Comparison of ENCODE assay signal across 8 cellular contexts in genomic region chr5:10355071-10355889, GRCh38. TPM values are rescaled to one million over a fixed set of nuclear protein-coding genes. Genes with fewer than 3 reads are reported as not detected.
DNase-seq lines count a peak whose midpoint lies in the region; ATAC-seq, FAIRE-seq and TF ChIP-seq lines count a peak whose summit lies in the region.

No MANE protein-coding gene starts in this region.

- H3K23ac ChIP-seq in mesenchymal stem cell (ENCODE audit: low read length in 2 of 2) = no peak overlapping the region

- H3K4me3 Mint-ChIP-seq in brain = peak overlapping the region; percentile 95 to 100 (median 99)

- H3K4me1 ChIP-seq in BE2C (no peaks in the 10 kb centered on the region), mesenchymal stem cell (ENCODE audit: control insufficient read depth, insufficient read depth, low read depth, low read length) (peaks cover 7% of the 10 kb centered on the region)

- ATAC-seq in GM18858 (IDR thresholded peaks at IDR 0.05; ENCODE audit: unreplicated experiment) (peak; percentile 19), HG02884 (IDR thresholded peaks at IDR 0.05; ENCODE audit: unreplicated experiment) (no peak)

- no peak overlapping the region for H2BK5ac ChIP-seq in mesenchymal stem cell (ENCODE audit: low read depth, low read length, poor library complexity, severe bottlenecking)

- no peak overlapping the region for H2BK12ac ChIP-seq in mesenchymal stem cell (ENCODE audit: low read length in 2 of 2)

- no peak overlapping the region for H2BK120ac ChIP-seq in mesenchymal stem cell (ENCODE audit: low read depth, low read length)

- DNase-seq in BE2C = no peak
- peak; percentile 64 for DNase-seq in NCI-H526 treated with DMSO at 0.1 percent for 48 hours (lab: John Stamatoyannopoulos, UW)
- DNase-seq in mesenchymal stem cell = peak; percentile 50
- no peak for DNase-seq in GM20000 (ENCODE audit: low spot score)
- DNase-seq in D721Med (ENCODE audit: insufficient read length, low spot score) = no peak

- H3K27me3 Mint-ChIP-seq in brain = peaks cover 11% of the 10 kb centered on the region

- H3K4me1 Mint-ChIP-seq in brain = peaks cover 65% of the 10 kb centered on the region

- no peak for FAIRE-seq in D721Med (lab: Jason Lieb, UNC)

- H2BK15ac ChIP-seq in mesenchymal stem cell (ENCODE audit: low read depth, poor library complexity, severe bottlenecking) = no peak overlapping the region

- no peak overlapping the region for H3K4ac ChIP-seq in mesenchymal stem cell (ENCODE audit: low read depth in 1 of 2, low read length in 2 of 2)

- H2AFZ ChIP-seq in mesenchymal stem cell (ENCODE audit: low read depth, low read length) = no peak overlapping the region

- peak overlapping the region; percentile 78 for H3K4me2 ChIP-seq in mesenchymal stem cell (ENCODE audit: low read length, poor library complexity, severe bottlenecking)

- H3K36me3 ChIP-seq in BE2C (peaks cover 2% of the 10 kb centered on the region; the same call in 1 of the 2 replicates), mesenchymal stem cell (ENCODE audit: control insufficient read depth in 1 of 2, insufficient read depth in 2 of 2, low read depth in 1 of 2, low read length in 2 of 2) (no peaks in the 10 kb centered on the region)

- no peak overlapping the region for H4K91ac ChIP-seq in mesenchymal stem cell (ENCODE audit: low read length)

- peaks cover 0 to 4% (median 0%) of the 10 kb centered on the region in 5 experiments for H3K9me3 Mint-ChIP-seq in brain

- H3K9me3 ChIP-seq in BE2C = no peaks in the 10 kb centered on the region
- H3K9me3 ChIP-seq in mesenchymal stem cell (ENCODE audit: control insufficient read depth, low read length) = no peaks in the 10 kb centered on the region

- no peak overlapping the region for H4K8ac ChIP-seq in mesenchymal stem cell (ENCODE audit: low read length)

- H3K18ac ChIP-seq in mesenchymal stem cell (ENCODE audit: low read depth in 1 of 2, low read length in 2 of 2) = no peak overlapping the region

- 61% methylated on average over 11 of the region's 16 CpGs for WGBS in mesenchymal stem cell

- peaks cover 3% of the 10 kb centered on the region for H3K79me1 ChIP-seq in mesenchymal stem cell (replicated peaks; ENCODE audit: low read length, poor library complexity, severe bottlenecking)

- H3K9ac ChIP-seq in mesenchymal stem cell (ENCODE audit: low read length) = peak overlapping the region; percentile 93

- H3K4me3 ChIP-seq in BE2C (ENCODE audit: low read depth, low read length) = peak overlapping the region; percentile 74
- peak overlapping the region in 1 of 2 experiments; percentile 88 for H3K4me3 ChIP-seq in mesenchymal stem cell (ENCODE audit: insufficient read depth in 1 of 2, low read depth in 1 of 2, low read length in 2 of 2)

- H3K14ac ChIP-seq in mesenchymal stem cell (ENCODE audit: low read length in 2 of 2) = no peak overlapping the region

- no peak overlapping the region for H3K27ac ChIP-seq in mesenchymal stem cell (ENCODE audit: low read length, poor library complexity, severe bottlenecking)

- H3K27ac Mint-ChIP-seq in brain = peak overlapping the region; percentile 99 to 100 (median 99)

- TF ChIP-seq CTCF in BE2C (IDR thresholded peaks at IDR 0.05; ENCODE audit: low read depth, low read length) = no peak
- TF ChIP-seq CTCF in brain (conservative IDR thresholded peaks at IDR 0.05) = no peak
- no peak for TF ChIP-seq CTCF in GM20000 (IDR thresholded peaks at IDR 0.05; ENCODE audit: extremely low read depth, missing control alignments)
- TF ChIP-seq CTCF in D721Med (IDR thresholded peaks at IDR 0.05; ENCODE audit: insufficient read depth, missing control alignments) = no peak

- H3K36me3 Mint-ChIP-seq in brain = peaks cover 29% of the 10 kb centered on the region

- H3K27me3 ChIP-seq in BE2C (no peaks in the 10 kb centered on the region), mesenchymal stem cell (ENCODE audit: control insufficient read depth in 1 of 2, insufficient read depth in 1 of 2, low read length in 2 of 2) (no peaks in the 10 kb centered on the region)

- H2AK5ac ChIP-seq in mesenchymal stem cell (ENCODE audit: low read length, severe bottlenecking) = no peak overlapping the region

RNA-seq across cellular contexts. Expression of gene MARCHF6, which starts 1.8 kb away (rescaled TPM):
- polyA plus RNA-seq in BE2C (2012; ENCODE audit: insufficient read depth, insufficient read length, low read depth) = 87.7 TPM
- polyA plus RNA-seq in brain (ENCODE audit: insufficient read depth, low read depth, low replicate concordance) = 160 TPM
- 39.0 TPM for polyA plus RNA-seq in mesenchymal stem cell (2013, experiment 1 of 2)
- polyA plus RNA-seq in mesenchymal stem cell (2013, experiment 2 of 2) = 39.1 TPM

RNA-seq across cellular contexts. Expression of gene CMBL, which starts 47.6 kb away (rescaled TPM):
- polyA plus RNA-seq in BE2C (2012; ENCODE audit: insufficient read depth, insufficient read length, low read depth) = 2.4 TPM
- 86.0 TPM for polyA plus RNA-seq in brain (ENCODE audit: insufficient read depth, low read depth, low replicate concordance)
- polyA plus RNA-seq in mesenchymal stem cell (2013, experiment 1 of 2) = 18.7 TPM
- 18.7 TPM for polyA plus RNA-seq in mesenchymal stem cell (2013, experiment 2 of 2)

Comparison
In these comparisons a context has a peak if more than half of its experiments do, and no peak if none do; other contexts are left out.
1. DNase-seq: peak in NCI-H526 treated with DMSO at 0.1 percent for 48 hours (single experiment) and mesenchymal stem cell (single experiment); none in BE2C (single experiment), GM20000 (single experiment) and D721Med (single experiment).